In the genomic region with DNA sequence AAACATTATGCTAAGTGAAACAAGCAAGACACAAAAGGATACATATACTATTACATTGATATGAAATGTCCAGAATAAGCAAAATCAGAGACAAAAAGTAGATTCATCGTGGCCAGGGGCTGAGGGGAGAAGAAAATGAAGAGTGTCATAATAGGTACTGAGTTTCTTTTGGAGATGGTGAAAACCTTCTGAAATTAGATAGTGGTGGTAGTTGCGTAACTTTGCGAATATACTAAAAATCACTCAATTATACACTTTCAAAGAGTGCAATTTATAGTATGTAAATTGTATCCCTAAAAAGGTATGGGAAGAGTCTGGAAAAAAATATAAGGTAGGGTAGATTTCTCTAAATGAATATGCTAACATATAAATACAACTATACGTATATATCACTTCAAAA, we compare ENCODE assay signal across 3 cellular contexts.
A peak's percentile ranks its signal among the peaks of the same experiment; 100 is the strongest.
TF ChIP-seq lines count a peak whose summit lies in the region.

No MANE protein-coding gene starts in this region.

TF ChIP-seq in A549, 52 proteins besides CTCF, POLR2A, EP300 and RAD21:
- TF ChIP-seq CEBPB (IDR thresholded peaks at IDR 0.05), result peak; percentile 51 to 56; a peak in 3 of 4 replicates
- no peak for TF ChIP-seq MAZ (IDR thresholded peaks at IDR 0.05; ENCODE audit: borderline replicate concordance, low read depth, low read length)
- no peak for TF ChIP-seq JUNB (IDR thresholded peaks at IDR 0.05)
TF ChIP-seq in A549: peak in this region for 1.

TF ChIP-seq in Ishikawa, 13 proteins besides CTCF, POLR2A, EP300 and RAD21:
- TF ChIP-seq, protein P1, sequence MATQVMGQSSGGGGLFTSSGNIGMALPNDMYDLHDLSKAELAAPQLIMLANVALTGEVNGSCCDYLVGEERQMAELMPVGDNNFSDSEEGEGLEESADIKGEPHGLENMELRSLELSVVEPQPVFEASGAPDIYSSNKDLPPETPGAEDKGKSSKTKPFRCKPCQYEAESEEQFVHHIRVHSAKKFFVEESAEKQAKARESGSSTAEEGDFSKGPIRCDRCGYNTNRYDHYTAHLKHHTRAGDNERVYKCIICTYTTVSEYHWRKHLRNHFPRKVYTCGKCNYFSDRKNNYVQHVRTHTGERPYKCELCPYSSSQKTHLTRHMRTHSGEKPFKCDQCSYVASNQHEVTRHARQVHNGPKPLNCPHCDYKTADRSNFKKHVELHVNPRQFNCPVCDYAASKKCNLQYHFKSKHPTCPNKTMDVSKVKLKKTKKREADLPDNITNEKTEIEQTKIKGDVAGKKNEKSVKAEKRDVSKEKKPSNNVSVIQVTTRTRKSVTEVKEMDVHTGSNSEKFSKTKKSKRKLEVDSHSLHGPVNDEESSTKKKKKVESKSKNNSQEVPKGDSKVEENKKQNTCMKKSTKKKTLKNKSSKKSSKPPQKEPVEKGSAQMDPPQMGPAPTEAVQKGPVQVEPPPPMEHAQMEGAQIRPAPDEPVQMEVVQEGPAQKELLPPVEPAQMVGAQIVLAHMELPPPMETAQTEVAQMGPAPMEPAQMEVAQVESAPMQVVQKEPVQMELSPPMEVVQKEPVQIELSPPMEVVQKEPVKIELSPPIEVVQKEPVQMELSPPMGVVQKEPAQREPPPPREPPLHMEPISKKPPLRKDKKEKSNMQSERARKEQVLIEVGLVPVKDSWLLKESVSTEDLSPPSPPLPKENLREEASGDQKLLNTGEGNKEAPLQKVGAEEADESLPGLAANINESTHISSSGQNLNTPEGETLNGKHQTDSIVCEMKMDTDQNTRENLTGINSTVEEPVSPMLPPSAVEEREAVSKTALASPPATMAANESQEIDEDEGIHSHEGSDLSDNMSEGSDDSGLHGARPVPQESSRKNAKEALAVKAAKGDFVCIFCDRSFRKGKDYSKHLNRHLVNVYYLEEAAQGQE (IDR thresholded peaks at IDR 0.05; ENCODE audit: low read depth), result no peak
- TF ChIP-seq CEBPB (IDR thresholded peaks at IDR 0.05), result peak; percentile 59; the same call in 1 of the 2 replicates

TF ChIP-seq in H1, 55 proteins besides CTCF, POLR2A, EP300 and RAD21:
- TF ChIP-seq BRCA1 (IDR thresholded peaks at IDR 0.05; ENCODE audit: low read depth, low read length) (no peak), CEBPB (IDR thresholded peaks at IDR 0.05; ENCODE audit: low read depth, low read length) (peak; percentile 17; the same call in 1 of the 2 replicates), CHD2 (IDR thresholded peaks at IDR 0.05; ENCODE audit: low read length) (no peak)
